ENCODE assay signal across 8 cellular contexts in genomic region chr14:104078031-104078455, GRCh38. TPM values are rescaled to one million over a fixed set of nuclear protein-coding genes. Genes with fewer than 3 reads are reported as not detected.
DNase-seq lines count a peak whose midpoint lies in the region; ATAC-seq, FAIRE-seq and TF ChIP-seq lines count a peak whose summit lies in the region.

No MANE protein-coding gene starts in this region.

- H3K27ac ChIP-seq in A549 (peak overlapping the region in 1 of 2 experiments; percentile 51; a peak in 2 of 6 replicates), WERI-Rb-1 (no peak overlapping the region), breast epithelium (no peak overlapping the region)

- no peaks in the 10 kb centered on the region for H3K27me3 ChIP-seq in WERI-Rb-1 (ENCODE audit: insufficient read depth, low read depth, severe bottlenecking)
- H3K27me3 ChIP-seq in breast epithelium, result peaks cover 0 to 5% of the 10 kb centered on the region in 2 donors

- no peaks in the 10 kb centered on the region for H3K36me3 ChIP-seq in WERI-Rb-1
- no peaks in the 10 kb centered on the region for H3K36me3 ChIP-seq in breast epithelium

- WGBS in A549 (ENCODE audit: missing lambda C conversion rate), result 3% methylated on average over 7 of the region's 7 CpGs

- peak overlapping the region; percentile 39 for H3K4me2 ChIP-seq in A549

- POLR2A ChIA-PET in A549 (lab: Yijun Ruan, JAX), result no interaction called here

- TF ChIP-seq CTCF in A549 (IDR thresholded peaks at IDR 0.05), result peak; percentile 99
- peak; percentile 100 for TF ChIP-seq CTCF in WERI-Rb-1 (IDR thresholded peaks at IDR 0.05; ENCODE audit: low read depth, low read length)
- TF ChIP-seq CTCF in breast epithelium (IDR thresholded peaks at IDR 0.05), result peak; percentile 90 to 100 (median 99)

- peak; percentile 97 for FAIRE-seq in A549 (lab: Jason Lieb, UNC)
- peak; percentile 98 for FAIRE-seq in islet of Langerhans (lab: Jason Lieb, UNC)

- TF ChIP-seq POLR2A in A549 (IDR thresholded peaks at IDR 0.05; ENCODE audit: low read length) (no peak), breast epithelium (IDR thresholded peaks at IDR 0.05) (no peak)

- CTCF ChIA-PET in A549 (lab: Yijun Ruan, JAX), result interaction anchor here (0.6 to 6.1 kb wide), 70 partner anchors 9 to 1408 kb away, joined by 3 to 112 read pairs (median 4); no protein-coding TSS in a partner anchor

- H3K4me3 ChIP-seq in A549 (no peak overlapping the region), WERI-Rb-1 (ENCODE audit: low read depth, low read length) (no peak overlapping the region), breast epithelium (no peak overlapping the region)

- peak; percentile 95 to 96 for ATAC-seq in A549
- peak; percentile 79 for ATAC-seq in GM18517 (IDR thresholded peaks at IDR 0.05; ENCODE audit: unreplicated experiment)
- peak; percentile 87 for ATAC-seq in HG03139 (IDR thresholded peaks at IDR 0.05; ENCODE audit: unreplicated experiment)

- intact Hi-C loops in breast epithelium (cut with DNase I; ENCODE audit: low total_unique reads), result no loop called here

- TF ChIP-seq EP300 in A549 (IDR thresholded peaks at IDR 0.05), result no peak

- DNase-seq in A549 (ENCODE audit: low read depth in 1 of 2, low spot score in 1 of 2), result peak; percentile 92 to 93
- peak; percentile 83 for DNase-seq in NCI-H2227 treated with DMSO at 0.1 percent for 48 hours (lab: John Stamatoyannopoulos, UW)
- peak; percentile 92 for DNase-seq in WERI-Rb-1
- peak; percentile 80 to 87 for DNase-seq in breast epithelium (ENCODE audit: low spot score in 2 of 2)
- peak; percentile 62 to 77 (median 73) for DNase-seq in stimulated activated CD4-positive, alpha-beta T cell treated with anti-CD3 and anti-CD28 coated beads, Interleukin-1b, Interleukin-23, amount 100 ng/mL, for 24 hours (ENCODE audit: low read depth in 4 of 4, low spot score in 1 of 4)

- H3K9me3 ChIP-seq in A549 (peaks cover 10% of the 10 kb centered on the region), WERI-Rb-1 (ENCODE audit: severe bottlenecking) (peaks cover 9% of the 10 kb centered on the region), breast epithelium (peaks cover 5 to 10% of the 10 kb centered on the region in 2 donors)

- H3K4me1 ChIP-seq in A549 (no peaks in the 10 kb centered on the region), breast epithelium (no peaks in the 10 kb centered on the region)

- peak; percentile 93 to 97 for TF ChIP-seq RAD21 in A549 (conservative IDR thresholded peaks at IDR 0.05 in 1 of 2, IDR thresholded peaks at IDR 0.05 in 1 of 2)

TF ChIP-seq in A549, 52 proteins besides CTCF, POLR2A, EP300 and RAD21:
- TF ChIP-seq SMC3 (IDR thresholded peaks at IDR 0.05) (peak; percentile 96), TFCP2L1 (CRISPR knock-in tag; IDR thresholded peaks at IDR 0.05) (no peak), CEBPB (IDR thresholded peaks at IDR 0.05) (peak in 1 of 2 experiments; percentile 60; a peak in 2 of 4 replicates), MAX (IDR thresholded peaks at IDR 0.05) (peak; percentile 40; the same call in 1 of the 2 replicates)
TF ChIP-seq in A549: peak in this region for 3.

RNA-seq across cellular contexts. Expression of gene ASPG, which starts 7.5 kb away (rescaled TPM):
- polyA plus RNA-seq in A549 (2011; rRNA removed) (not detected in 2 replicates), A549 (2017; fragmentation: RNase III; extraction: RNeasy Plus Mini Kit Qiagen cat#74134 plus additional on column Dnase treatment) (0.13 TPM in 1 of 3 replicates, not detected in the others)
- polyA plus RNA-seq in A549 (2012; cell fraction: cytosol; rRNA removed), result 0.03 and 0.21 TPM in 2 replicates
- polyA plus RNA-seq in A549 (2012; cell fraction: nucleus; rRNA removed), result 0.11 and 0.14 TPM in 2 replicates
- not detected in 2 replicates for polyA minus RNA-seq in A549 (2011; rRNA and poly(A)+ RNA removed)
- under 1 TPM in 2 of 3 donors, not detected in 1; 0.15 to 0.33 TPM for total RNA-seq in breast epithelium
